Comparison of ENCODE assay signal across 16 cellular contexts in genomic region chr11:26946209-26946828, GRCh38. TPM values are rescaled to one million over a fixed set of nuclear protein-coding genes. Genes with fewer than 3 reads are reported as not detected.
DNase-seq lines count a peak whose midpoint lies in the region; ATAC-seq and TF ChIP-seq lines count a peak whose summit lies in the region.
"Had no signal": no experiment of that assay in that cellular context is flagged by ENCODE, and none has a peak within 500 bp of the region (broad histone marks: within the 10 kb centered on the region; RNA-seq: fewer than 3 reads in every experiment).

No MANE protein-coding gene starts in this region.

- peak overlapping the region; percentile 99 for H3K27ac ChIP-seq in ACC112 (ENCODE audit: low read depth, low read length)
- H3K27ac ChIP-seq in mesenchymal stem cell (ENCODE audit: low read length, poor library complexity, severe bottlenecking) = no peak overlapping the region

- H2BK15ac ChIP-seq in mesenchymal stem cell (ENCODE audit: low read depth, poor library complexity, severe bottlenecking) = no peak overlapping the region

- no peaks in the 10 kb centered on the region for H3K27me3 ChIP-seq in ACC112 (ENCODE audit: insufficient read depth, low read length)
- H3K27me3 ChIP-seq in mesenchymal stem cell (ENCODE audit: control insufficient read depth in 1 of 2, insufficient read depth in 1 of 2, low read length in 2 of 2) = no peaks in the 10 kb centered on the region

- ATAC-seq in HG03108 (IDR thresholded peaks at IDR 0.05; ENCODE audit: unreplicated experiment) (no peak), HG02938 (IDR thresholded peaks at IDR 0.05; ENCODE audit: unreplicated experiment) (no peak)
- ATAC-seq: HepG2 had no signal

- H2BK12ac ChIP-seq in mesenchymal stem cell (ENCODE audit: low read length in 2 of 2) = no peak overlapping the region

- no peak overlapping the region for H4K8ac ChIP-seq in mesenchymal stem cell (ENCODE audit: low read length)

- no peak overlapping the region for H2BK5ac ChIP-seq in mesenchymal stem cell (ENCODE audit: low read depth, low read length, poor library complexity, severe bottlenecking)

- H3K36me3 ChIP-seq in ACC112 (ENCODE audit: insufficient read depth, low read length) (no peaks in the 10 kb centered on the region), mesenchymal stem cell (ENCODE audit: control insufficient read depth in 1 of 2, insufficient read depth in 2 of 2, low read depth in 1 of 2, low read length in 2 of 2) (no peaks in the 10 kb centered on the region)

- no peak overlapping the region for H4K91ac ChIP-seq in mesenchymal stem cell (ENCODE audit: low read length)

- H3K4me3 ChIP-seq in ACC112 (ENCODE audit: low read depth, low read length) (peak overlapping the region; percentile 39), choroid plexus epithelial cell (ENCODE audit: low read depth, low read length) (no peak overlapping the region), mesenchymal stem cell (ENCODE audit: insufficient read depth in 1 of 2, low read depth in 1 of 2, low read length in 2 of 2) (peak overlapping the region in 1 of 2 experiments; percentile 9)

- H2AFZ ChIP-seq in ACC112 (ENCODE audit: low read length, unreplicated experiment) (peak overlapping the region; percentile 11), mesenchymal stem cell (ENCODE audit: low read depth, low read length) (no peak overlapping the region)

- H3K4me1 ChIP-seq in ACC112 (ENCODE audit: control insufficient read depth, insufficient read depth, low read length, unreplicated experiment) (peaks cover 62% of the 10 kb centered on the region), mesenchymal stem cell (ENCODE audit: control insufficient read depth, insufficient read depth, low read depth, low read length) (no peaks in the 10 kb centered on the region)

- no peak overlapping the region for H2AK5ac ChIP-seq in mesenchymal stem cell (ENCODE audit: low read length, severe bottlenecking)

- H3K9ac ChIP-seq in mesenchymal stem cell (ENCODE audit: low read length) = peak overlapping the region; percentile 40

- DNase-seq in LHCN-M2 (ENCODE audit: low read depth) = peak; percentile 67
- peak; percentile 88 for DNase-seq in choroid plexus epithelial cell (ENCODE audit: low read depth)
- DNase-seq in mesenchymal stem cell = peak; percentile 68
- no peak for DNase-seq in NOMO-1 treated with dmso at 0.1 percent for 144 hours (lab: John Stamatoyannopoulos, UW; ENCODE audit: unreplicated experiment)
- DNase-seq in SHP77 (lab: John Stamatoyannopoulos, UW) = no peak
- DNase-seq: activated CD4-positive, alpha-beta T cell treated with anti-CD3 and anti-CD28 coated beads for 4 hours; cerebellar nuclear complex; hypothalamus; left ventricle myocardium superior; naive B cell; NCI-H2081 treated with DMSO at 0.1 percent for 48 hours had no signal

- H3K14ac ChIP-seq in mesenchymal stem cell (ENCODE audit: low read length in 2 of 2) = no peak overlapping the region

- 8% methylated on average over 2 of the region's 2 CpGs for WGBS in mesenchymal stem cell

- H3K23ac ChIP-seq in mesenchymal stem cell (ENCODE audit: low read length in 2 of 2) = no peak overlapping the region

- no peak for TF ChIP-seq CTCF in choroid plexus epithelial cell (conservative IDR thresholded peaks at IDR 0.05; ENCODE audit: low read depth, low read length)

- no peak overlapping the region for H3K4me2 ChIP-seq in mesenchymal stem cell (ENCODE audit: low read length, poor library complexity, severe bottlenecking)

- H3K79me2 ChIP-seq in ACC112 (ENCODE audit: control insufficient read depth, insufficient read depth, low read length, unreplicated experiment) = no peaks in the 10 kb centered on the region

- no peak overlapping the region for H2BK120ac ChIP-seq in mesenchymal stem cell (ENCODE audit: low read depth, low read length)

- H3K18ac ChIP-seq in mesenchymal stem cell (ENCODE audit: low read depth in 1 of 2, low read length in 2 of 2) = no peak overlapping the region

- peak overlapping the region in 1 of 2 experiments; percentile 30 for H3K4ac ChIP-seq in mesenchymal stem cell (ENCODE audit: low read depth in 1 of 2, low read length in 2 of 2)

- H3K9me3 ChIP-seq in mesenchymal stem cell (ENCODE audit: control insufficient read depth, low read length) = no peaks in the 10 kb centered on the region

- no peaks in the 10 kb centered on the region for H3K79me1 ChIP-seq in mesenchymal stem cell (replicated peaks; ENCODE audit: low read length, poor library complexity, severe bottlenecking)

RNA-seq across cellular contexts. Expression of gene FIBIN, which starts 47.6 kb away (rescaled TPM):
- 0.45 and 0.98 TPM in 2 replicates for total RNA-seq in LHCN-M2 (2014; rRNA removed)
- polyA plus RNA-seq in LHCN-M2 (2012) = 0.40 TPM
- 40.1 TPM for polyA plus RNA-seq in mesenchymal stem cell (2013, experiment 1 of 2)
- 41.6 TPM for polyA plus RNA-seq in mesenchymal stem cell (2013, experiment 2 of 2)
- total RNA-seq: activated naive CD4-positive, alpha-beta T cell treated with anti-CD3 and anti-CD28 coated beads, Interleukin-2, amount 50 U/mL, for 72 hours; HepG2 had no signal
- polyA plus RNA-seq: HepG2 had no signal

Comparison
In these comparisons a context has a peak if more than half of its experiments do, and no peak if none do; other contexts are left out.
1. DNase-seq: peak in LHCN-M2 (single experiment), choroid plexus epithelial cell (single experiment) and mesenchymal stem cell (single experiment); none in NOMO-1 treated with dmso at 0.1 percent for 144 hours (single experiment) and SHP77 (0 of 2).